In genomic region chr1:81808760-81809159, GRCh38 we compare ENCODE assay signal across 12 cellular contexts.
DNase-seq lines count a peak whose midpoint lies in the region; ATAC-seq lines count a peak whose summit lies in the region.
"Had no signal": no experiment of that assay in that cellular context is flagged by ENCODE, and none has a peak within 500 bp of the region (broad histone marks: within the 10 kb centered on the region; RNA-seq: fewer than 3 reads in every experiment).

No MANE protein-coding gene starts in this region.

- ATAC-seq in HG02642 (IDR thresholded peaks at IDR 0.05; ENCODE audit: poor library complexity, unreplicated experiment) (no peak), GM21723 (IDR thresholded peaks at IDR 0.05; ENCODE audit: unreplicated experiment) (no peak)

- H3K36me3 ChIP-seq in iPS-15b (ENCODE audit: control insufficient read depth, insufficient read depth, low read length), result no peaks in the 10 kb centered on the region

- H3K4me3 ChIP-seq in iPS-15b (ENCODE audit: low read depth, low read length), result peak overlapping the region; percentile 4

- H3K9ac ChIP-seq in iPS-15b (ENCODE audit: low read depth, low read length), result no peak overlapping the region

- DNase-seq in NCI-H146 (lab: John Stamatoyannopoulos, UW), result peak; percentile 15
- no peak for DNase-seq in NCI-H146 treated with DMSO at 0.1 percent for 48 hours (lab: John Stamatoyannopoulos, UW; ENCODE audit: unreplicated experiment)
- peak; percentile 4 for DNase-seq in RPMI8226
- peak; percentile 48 for DNase-seq in retina
- DNase-seq in COR-L47 (lab: John Stamatoyannopoulos, UW), result no peak
- DNase-seq: 8988T; activated CD4-positive, alpha-beta T cell treated with anti-CD3 and anti-CD28 coated beads for 4 hours; activated gamma-delta T cell; NCI-H1436 had no signal

- no peaks in the 10 kb centered on the region for H3K27me3 ChIP-seq in iPS-15b (ENCODE audit: control insufficient read depth, insufficient read depth, low read length)

- H3K9me3 ChIP-seq in iPS-15b (ENCODE audit: control insufficient read depth, insufficient read depth, low read length), result no peaks in the 10 kb centered on the region

- peaks cover 28% of the 10 kb centered on the region for H3K4me1 ChIP-seq in iPS-15b (ENCODE audit: control insufficient read depth, insufficient read depth, low read length)

Comparison
In these comparisons a context has a peak if more than half of its experiments do, and no peak if none do; other contexts are left out.
1. DNase-seq: peak in NCI-H146 (single experiment), RPMI8226 (single experiment) and retina (single experiment); none in NCI-H146 treated with DMSO at 0.1 percent for 48 hours (single experiment) and COR-L47 (single experiment).